In the genomic region with DNA sequence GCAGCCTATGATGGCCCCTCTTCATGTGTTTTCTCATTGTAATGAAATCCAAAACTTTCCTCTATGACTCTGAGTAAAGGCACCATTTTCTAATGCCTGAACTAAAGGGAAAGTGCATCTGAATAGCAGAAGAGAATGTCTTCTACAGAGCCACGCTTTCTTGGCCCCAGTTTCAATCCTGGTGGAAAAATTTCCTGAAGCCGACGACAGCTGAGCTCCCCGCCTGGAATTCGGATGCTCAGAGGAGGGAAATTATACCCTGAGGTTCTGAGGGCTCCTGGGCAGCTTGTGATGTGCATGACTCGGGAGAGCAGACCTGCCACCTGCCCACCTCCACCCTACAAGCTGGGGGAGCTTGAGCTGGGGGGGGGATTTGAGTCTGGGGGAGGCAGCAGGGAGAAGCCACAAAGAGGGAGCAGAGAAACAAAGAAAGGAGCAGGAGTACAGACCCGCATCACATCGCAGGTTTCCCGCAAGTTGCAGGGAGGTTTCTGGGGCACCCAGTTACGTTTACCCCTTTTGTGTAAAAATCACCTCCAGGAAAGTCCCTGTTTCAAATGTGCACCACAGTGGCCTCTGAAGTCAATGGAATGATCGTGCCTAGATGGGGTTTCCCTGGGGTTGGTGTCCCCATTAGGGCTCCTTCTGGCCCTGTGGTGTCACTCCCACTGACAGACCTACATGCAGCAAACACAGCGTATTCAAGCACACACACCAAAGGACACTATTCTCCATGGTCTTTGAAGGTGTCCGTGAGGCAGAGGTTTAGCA, we compare ENCODE assay signal across 10 cellular contexts.
DNase-seq lines count a peak whose midpoint lies in the region; ATAC-seq, FAIRE-seq and TF ChIP-seq lines count a peak whose summit lies in the region.
"Had no signal": no experiment of that assay in that cellular context is flagged by ENCODE, and none has a peak within 500 bp of the region (broad histone marks: within the 10 kb centered on the region; RNA-seq: fewer than 3 reads in every experiment).

No MANE protein-coding gene starts in this region.

- H3K4me1 ChIP-seq in OCI-LY3 (ENCODE audit: low read length), result peaks cover 50% of the 10 kb centered on the region

- H3K9me3 ChIP-seq in OCI-LY3 (ENCODE audit: insufficient read depth, low read length), result no peaks in the 10 kb centered on the region

- H3K36me3 Mint-ChIP-seq in natural killer cell, result no peaks in the 10 kb centered on the region

- peaks cover 18 to 29% of the 10 kb centered on the region in 2 donors for H3K27me3 Mint-ChIP-seq in natural killer cell (ENCODE audit: low read depth in 2 of 2)

- H3K4me1 Mint-ChIP-seq in natural killer cell, result no peaks in the 10 kb centered on the region

- H3K36me3 ChIP-seq in OCI-LY3 (replicated peaks; ENCODE audit: low read depth, low read length), result no peaks in the 10 kb centered on the region

- H3K27ac Mint-ChIP-seq in natural killer cell, result no peak overlapping the region

- H3K9me3 Mint-ChIP-seq in natural killer cell, result no peaks in the 10 kb centered on the region

- H3K79me2 ChIP-seq in OCI-LY3 (ENCODE audit: low read length), result no peaks in the 10 kb centered on the region

- no peak for TF ChIP-seq CTCF in OCI-LY3 (IDR thresholded peaks at IDR 0.05; ENCODE audit: low read depth, low read length)
- no peak for TF ChIP-seq CTCF in natural killer cell (IDR thresholded peaks at IDR 0.05)

- no peak overlapping the region; the same call in 1 of the 2 replicates for H2AFZ ChIP-seq in OCI-LY3 (ENCODE audit: low read depth, low read length)

- FAIRE-seq in GM18507 (lab: Jason Lieb, UNC), result peak; percentile 71

- H3K4me3 Mint-ChIP-seq in natural killer cell, result no peak overlapping the region

- peak overlapping the region; percentile 45 for H3K4me3 ChIP-seq in OCI-LY3 (ENCODE audit: low read length)

- H4K20me1 ChIP-seq in OCI-LY3 (ENCODE audit: insufficient read depth, low read length), result no peaks in the 10 kb centered on the region

- H3K9ac ChIP-seq in OCI-LY3 (ENCODE audit: low read length), result peak overlapping the region; percentile 31; the same call in 1 of the 2 replicates

- ATAC-seq in GM21423 (IDR thresholded peaks at IDR 0.05; ENCODE audit: unreplicated experiment), result peak; percentile 53
- peak in 2 of 3 donors; percentile 21 to 49 for ATAC-seq in natural killer cell
- ATAC-seq in HG03175 (IDR thresholded peaks at IDR 0.05; ENCODE audit: unreplicated experiment), result no peak
- ATAC-seq: Panc1 had no signal

- no peak overlapping the region for H3K27ac ChIP-seq in OCI-LY3 (ENCODE audit: low read length)

- peak overlapping the region; percentile 74 for H3K4me2 ChIP-seq in OCI-LY3 (ENCODE audit: low read length)

- intact Hi-C loops in natural killer cell (cut with micrococcal nuclease), result no loop called here

- no peaks in the 10 kb centered on the region for H3K27me3 ChIP-seq in OCI-LY3 (ENCODE audit: low read depth, low read length)

- no peak for DNase-seq in GM18507 (ENCODE audit: extremely low spot score, insufficient read length, low read depth)
- DNase-seq in natural killer cell, result no peak
- DNase-seq in medulla oblongata (ENCODE audit: extremely low spot score), result no peak
- no peak for DNase-seq in cerebellum (ENCODE audit: low spot score)
- no peak for DNase-seq in NCI-H1930 (lab: John Stamatoyannopoulos, UW)
- DNase-seq: hippocampal formation had no signal
